8 cellular contexts compared by ENCODE assay signal in the genomic region with DNA sequence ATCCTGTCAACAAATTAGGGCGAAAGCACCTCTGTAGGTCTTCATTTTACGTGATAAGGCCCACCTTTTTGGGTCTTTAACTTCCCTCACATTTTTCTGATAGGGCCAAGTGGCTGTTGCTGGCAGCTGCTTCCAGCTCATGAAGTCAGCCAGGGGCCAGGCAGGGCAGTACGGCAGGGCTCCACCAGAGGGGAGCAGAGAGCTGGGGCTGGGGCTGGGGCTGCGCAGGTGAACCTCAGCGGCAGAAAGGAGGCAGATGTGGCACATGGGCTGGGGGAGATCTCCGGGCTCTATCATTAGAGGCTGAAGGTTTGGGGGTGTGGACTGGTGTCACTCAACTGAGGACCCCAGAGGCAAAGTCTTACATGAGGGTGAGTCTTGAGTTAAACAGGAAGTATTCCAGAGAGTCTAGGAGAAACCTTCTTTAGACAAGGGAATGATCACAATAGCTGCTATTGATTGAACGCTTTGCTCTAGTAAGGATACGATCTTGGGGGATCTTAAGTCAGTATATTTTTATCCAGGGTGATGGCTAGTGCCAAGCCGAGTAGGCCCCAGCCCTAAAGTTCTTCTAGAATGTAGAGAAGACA.
DNase-seq lines count a peak whose midpoint lies in the region; ATAC-seq lines count a peak whose summit lies in the region.

No MANE protein-coding gene starts in this region.

- ATAC-seq in GM21717 (IDR thresholded peaks at IDR 0.05; ENCODE audit: unreplicated experiment), result peak; percentile 93

- in situ Hi-C loops in G401 (cut with HindIII; ENCODE audit: low sequenced_read_pairs), result no loop called here

- DNase-seq in DMS53 treated with DMSO at 0.1 percent for 48 hours (lab: John Stamatoyannopoulos, UW; ENCODE audit: unreplicated experiment) (peak; percentile 32), Kasumi-1 (lab: John Stamatoyannopoulos, UW) (peak; percentile 63 to 70), T1000 (lab: John Stamatoyannopoulos, UW) (peak; percentile 60), amniotic epithelial cell (ENCODE audit: low read depth) (peak; percentile 22), iPS-NIHi7 (ENCODE audit: extremely low spot score) (peak; percentile 89), G401 (ENCODE audit: low spot score) (no peak)
- DNase-seq in stimulated activated CD4-positive, alpha-beta T cell treated with anti-CD3 and anti-CD28 coated beads, Interleukin-4, amount 100 ng/mL, for 4 hours, result peak; percentile 44 to 69
